In the genomic region with DNA sequence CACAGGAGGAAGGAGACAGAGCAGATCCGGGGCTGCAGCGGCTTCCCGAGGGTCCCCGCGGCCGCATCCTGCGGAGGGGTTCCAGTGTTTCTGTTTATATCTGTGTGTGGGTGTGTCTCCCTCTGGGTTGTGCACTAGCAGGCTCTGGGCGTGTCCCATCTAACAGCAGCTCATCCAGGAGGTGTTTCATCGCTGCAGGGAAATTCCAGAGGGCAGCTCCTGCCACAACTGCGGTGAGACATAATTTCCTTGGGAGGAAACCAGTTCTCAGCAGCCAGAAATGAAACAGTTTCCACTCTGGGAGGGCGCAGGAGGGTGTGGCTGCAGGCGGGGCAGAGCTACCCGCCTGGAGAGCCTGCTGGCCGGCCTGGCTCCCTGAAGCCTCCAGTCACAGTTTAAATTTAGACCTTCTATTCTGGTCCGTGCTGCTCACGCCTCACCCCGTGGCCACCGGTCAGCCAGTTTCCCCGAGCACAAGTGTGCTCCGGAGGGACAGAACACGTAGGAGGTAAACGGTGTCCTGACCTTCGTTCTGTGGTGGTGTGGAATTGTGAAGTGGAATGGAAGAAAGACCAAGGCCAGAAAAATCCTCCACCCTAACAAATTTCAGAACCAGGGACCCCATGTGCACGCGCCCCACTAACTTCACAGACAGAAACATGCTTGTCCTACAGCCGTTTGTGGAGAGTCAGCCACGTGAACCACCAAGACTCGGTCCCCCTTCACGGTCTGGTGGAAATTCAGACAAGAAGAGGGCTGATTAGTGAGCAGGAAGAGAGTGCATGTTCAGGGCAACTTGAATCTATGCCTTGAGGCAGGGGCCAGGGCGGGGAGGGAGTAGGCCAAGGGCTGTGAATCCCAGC, we compare ENCODE assay signal across 2 cellular contexts.
TF ChIP-seq lines count a peak whose summit lies in the region.

No MANE protein-coding gene starts in this region.

TF ChIP-seq in GM23338, 12 proteins besides CTCF, POLR2A, EP300 and RAD21 (continues in another document):
- TF ChIP-seq NANOG (IDR thresholded peaks at IDR 0.05; ENCODE audit: borderline replicate concordance) (no peak), EZH2phosphoT487 (IDR thresholded peaks at IDR 0.05; ENCODE audit: unreplicated experiment) (no peak), ZNF331 (CRISPR knock-in tag; IDR thresholded peaks at IDR 0.05; ENCODE audit: low read depth) (no peak), STAT1 (IDR thresholded peaks at IDR 0.05; ENCODE audit: unreplicated experiment) (no peak), POLR2AphosphoS5 (IDR thresholded peaks at IDR 0.05; ENCODE audit: low read depth) (no peak), CREB1 (CRISPR knock-in tag; IDR thresholded peaks at IDR 0.05; ENCODE audit: low read depth) (no peak), EZH2 (IDR thresholded peaks at IDR 0.05; ENCODE audit: low read depth, unreplicated experiment) (no peak)
- TF ChIP-seq, protein P1, sequence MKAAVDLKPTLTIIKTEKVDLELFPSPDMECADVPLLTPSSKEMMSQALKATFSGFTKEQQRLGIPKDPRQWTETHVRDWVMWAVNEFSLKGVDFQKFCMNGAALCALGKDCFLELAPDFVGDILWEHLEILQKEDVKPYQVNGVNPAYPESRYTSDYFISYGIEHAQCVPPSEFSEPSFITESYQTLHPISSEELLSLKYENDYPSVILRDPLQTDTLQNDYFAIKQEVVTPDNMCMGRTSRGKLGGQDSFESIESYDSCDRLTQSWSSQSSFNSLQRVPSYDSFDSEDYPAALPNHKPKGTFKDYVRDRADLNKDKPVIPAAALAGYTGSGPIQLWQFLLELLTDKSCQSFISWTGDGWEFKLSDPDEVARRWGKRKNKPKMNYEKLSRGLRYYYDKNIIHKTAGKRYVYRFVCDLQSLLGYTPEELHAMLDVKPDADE (IDR thresholded peaks at IDR 0.05) = no peak
- TF ChIP-seq, protein P2, sequence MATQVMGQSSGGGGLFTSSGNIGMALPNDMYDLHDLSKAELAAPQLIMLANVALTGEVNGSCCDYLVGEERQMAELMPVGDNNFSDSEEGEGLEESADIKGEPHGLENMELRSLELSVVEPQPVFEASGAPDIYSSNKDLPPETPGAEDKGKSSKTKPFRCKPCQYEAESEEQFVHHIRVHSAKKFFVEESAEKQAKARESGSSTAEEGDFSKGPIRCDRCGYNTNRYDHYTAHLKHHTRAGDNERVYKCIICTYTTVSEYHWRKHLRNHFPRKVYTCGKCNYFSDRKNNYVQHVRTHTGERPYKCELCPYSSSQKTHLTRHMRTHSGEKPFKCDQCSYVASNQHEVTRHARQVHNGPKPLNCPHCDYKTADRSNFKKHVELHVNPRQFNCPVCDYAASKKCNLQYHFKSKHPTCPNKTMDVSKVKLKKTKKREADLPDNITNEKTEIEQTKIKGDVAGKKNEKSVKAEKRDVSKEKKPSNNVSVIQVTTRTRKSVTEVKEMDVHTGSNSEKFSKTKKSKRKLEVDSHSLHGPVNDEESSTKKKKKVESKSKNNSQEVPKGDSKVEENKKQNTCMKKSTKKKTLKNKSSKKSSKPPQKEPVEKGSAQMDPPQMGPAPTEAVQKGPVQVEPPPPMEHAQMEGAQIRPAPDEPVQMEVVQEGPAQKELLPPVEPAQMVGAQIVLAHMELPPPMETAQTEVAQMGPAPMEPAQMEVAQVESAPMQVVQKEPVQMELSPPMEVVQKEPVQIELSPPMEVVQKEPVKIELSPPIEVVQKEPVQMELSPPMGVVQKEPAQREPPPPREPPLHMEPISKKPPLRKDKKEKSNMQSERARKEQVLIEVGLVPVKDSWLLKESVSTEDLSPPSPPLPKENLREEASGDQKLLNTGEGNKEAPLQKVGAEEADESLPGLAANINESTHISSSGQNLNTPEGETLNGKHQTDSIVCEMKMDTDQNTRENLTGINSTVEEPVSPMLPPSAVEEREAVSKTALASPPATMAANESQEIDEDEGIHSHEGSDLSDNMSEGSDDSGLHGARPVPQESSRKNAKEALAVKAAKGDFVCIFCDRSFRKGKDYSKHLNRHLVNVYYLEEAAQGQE (IDR thresholded peaks at IDR 0.05; ENCODE audit: unreplicated experiment) = no peak

TF ChIP-seq in H1, 55 proteins besides CTCF, POLR2A, EP300 and RAD21:
- TF ChIP-seq RBBP5 (IDR thresholded peaks at IDR 0.05; ENCODE audit: borderline replicate concordance, low read depth, low read length) = no peak
- no peak for TF ChIP-seq RXRA (IDR thresholded peaks at IDR 0.05; ENCODE audit: insufficient read depth, low read depth, low read length)
- TF ChIP-seq KDM4A (IDR thresholded peaks at IDR 0.05; ENCODE audit: low read depth, low read length, severe bottlenecking) = no peak
- no peak for TF ChIP-seq EZH2 (IDR thresholded peaks at IDR 0.05; ENCODE audit: low read depth, low read length, severe bottlenecking)
- no peak for TF ChIP-seq CREB1 (IDR thresholded peaks at IDR 0.05)
- TF ChIP-seq, protein P3, sequence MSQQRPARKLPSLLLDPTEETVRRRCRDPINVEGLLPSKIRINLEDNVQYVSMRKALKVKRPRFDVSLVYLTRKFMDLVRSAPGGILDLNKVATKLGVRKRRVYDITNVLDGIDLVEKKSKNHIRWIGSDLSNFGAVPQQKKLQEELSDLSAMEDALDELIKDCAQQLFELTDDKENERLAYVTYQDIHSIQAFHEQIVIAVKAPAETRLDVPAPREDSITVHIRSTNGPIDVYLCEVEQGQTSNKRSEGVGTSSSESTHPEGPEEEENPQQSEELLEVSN (IDR thresholded peaks at IDR 0.05) = no peak
- TF ChIP-seq EGR1 (IDR thresholded peaks at IDR 0.05; ENCODE audit: borderline replicate concordance, low read depth, low read length) = no peak
- TF ChIP-seq TBP (IDR thresholded peaks at IDR 0.05; ENCODE audit: low read depth, low read length) = no peak
- TF ChIP-seq HDAC2 (IDR thresholded peaks at IDR 0.05; ENCODE audit: borderline replicate concordance in 1 of 2, low read depth in 2 of 2, low read length in 2 of 2) = no peak
- TF ChIP-seq KDM1A (IDR thresholded peaks at IDR 0.05; ENCODE audit: borderline replicate concordance, low read length) = no peak
- TF ChIP-seq RFX5 (IDR thresholded peaks at IDR 0.05; ENCODE audit: borderline replicate concordance, low read depth, low read length) = no peak
- TF ChIP-seq NANOG (IDR thresholded peaks at IDR 0.05; ENCODE audit: insufficient read depth, low read depth, low read length, poor library complexity, severe bottlenecking) = no peak
- no peak for TF ChIP-seq SIRT6 (IDR thresholded peaks at IDR 0.05; ENCODE audit: low read length)
- no peak for TF ChIP-seq TCF12 (IDR thresholded peaks at IDR 0.05; ENCODE audit: low read depth, low read length)
- no peak for TF ChIP-seq POLR2AphosphoS5 (IDR thresholded peaks at IDR 0.05; ENCODE audit: low read depth, low read length)
- TF ChIP-seq, protein P4, sequence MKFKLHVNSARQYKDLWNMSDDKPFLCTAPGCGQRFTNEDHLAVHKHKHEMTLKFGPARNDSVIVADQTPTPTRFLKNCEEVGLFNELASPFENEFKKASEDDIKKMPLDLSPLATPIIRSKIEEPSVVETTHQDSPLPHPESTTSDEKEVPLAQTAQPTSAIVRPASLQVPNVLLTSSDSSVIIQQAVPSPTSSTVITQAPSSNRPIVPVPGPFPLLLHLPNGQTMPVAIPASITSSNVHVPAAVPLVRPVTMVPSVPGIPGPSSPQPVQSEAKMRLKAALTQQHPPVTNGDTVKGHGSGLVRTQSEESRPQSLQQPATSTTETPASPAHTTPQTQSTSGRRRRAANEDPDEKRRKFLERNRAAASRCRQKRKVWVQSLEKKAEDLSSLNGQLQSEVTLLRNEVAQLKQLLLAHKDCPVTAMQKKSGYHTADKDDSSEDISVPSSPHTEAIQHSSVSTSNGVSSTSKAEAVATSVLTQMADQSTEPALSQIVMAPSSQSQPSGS (IDR thresholded peaks at IDR 0.05; ENCODE audit: low read length) = no peak
